ENCODE assay signal across 35 cellular contexts in genomic region chr4:48216563-48216962, GRCh38.
"Had no signal": no experiment of that assay in that cellular context is flagged by ENCODE, and none has a peak within 500 bp of the region (broad histone marks: within the 10 kb centered on the region; RNA-seq: fewer than 3 reads in every experiment).

No MANE protein-coding gene starts in this region.

- FAIRE-seq: endometrium, frontal cortex had no signal

- DNase-seq: activated CD4-positive, alpha-beta T cell treated with anti-CD3 and anti-CD28 coated beads for 1 hour; activated CD4-positive, alpha-beta T cell treated with anti-CD3 and anti-CD28 coated beads for 48 hours; activated CD4-positive, alpha-beta T cell treated with anti-CD3 and anti-CD28 coated beads, Interleukin-2, amount 50 U/mL, for 1 hour; activated CD4-positive, alpha-beta T cell treated with anti-CD3 and anti-CD28 coated beads, Interleukin-2, amount 50 U/mL, for 48 hours; activated CD8-positive, alpha-beta memory T cell treated with anti-CD3 and anti-CD28 coated beads, Interleukin-2, amount 10 ng/mL, durations not matched to agents 7 days and 5 days; activated CD8-positive, alpha-beta memory T cell treated with anti-CD3 and anti-CD28 coated beads, Interleukin-2, amount 50 U/mL, for 4 hours; activated CD8-positive, alpha-beta T cell treated with anti-CD3 and anti-CD28 coated beads for 36 hours; activated effector memory CD4-positive, alpha-beta T cell treated with Interleukin-2 at 50 U/mL for 16 hours; activated gamma-delta T cell treated with Interleukin-2 at 50 U/mL for 16 hours; activated naive CD4-positive, alpha-beta T cell treated with Interleukin-2 at 50 U/mL for 16 hours; activated naive CD8-positive, alpha-beta T cell treated with anti-CD3 and anti-CD28 coated beads for 36 hours; activated naive CD8-positive, alpha-beta T cell treated with anti-CD3 and anti-CD28 coated beads, Interleukin-2, amount 50 U/mL, for 24 hours; activated T-cell treated with anti-CD3 and anti-CD28 coated beads, Interleukin-2, amount 50 U/mL, for 1 hour; adrenal gland; amygdala; aorta; central memory CD4-positive, alpha-beta T cell; cerebellar nuclear complex; colonic mucosa; effector CD8-positive, alpha-beta T cell; foreskin fibroblast; head of caudate nucleus; hippocampal formation; T-helper 1 cell; T-helper 17 cell; T1000 had no signal

- H3K36me3 Mint-ChIP-seq: brain had no signal

- H3K9me3 Mint-ChIP-seq: activated CD8-positive, alpha-beta T cell treated with anti-CD3 and anti-CD28 coated beads for 36 hours; activated naive CD4-positive, alpha-beta T cell treated with anti-CD3 and anti-CD28 coated beads, Interleukin-2, amount 50 U/mL, for 24 hours; activated naive CD8-positive, alpha-beta T cell treated with anti-CD3 and anti-CD28 coated beads for 36 hours; activated naive CD8-positive, alpha-beta T cell treated with anti-CD3 and anti-CD28 coated beads, Interleukin-2, amount 50 U/mL, for 24 hours; activated T-helper 17 cell treated with anti-CD3 and anti-CD28 coated beads, Interleukin-2, amount 50 U/mL, for 72 hours; T-helper 2 cell treated with Interferon-gamma antibody and Interleukin-4, amounts not matched to agents 5 μg/mL and 100 μg/mL, for 36 hours had no signal

- H3K4me3 Mint-ChIP-seq: activated CD8-positive, alpha-beta memory T cell treated with anti-CD3 and anti-CD28 coated beads, Interleukin-2, amount 10 ng/mL, durations not matched to agents 7 days and 5 days; activated CD8-positive, alpha-beta T cell treated with anti-CD3 and anti-CD28 coated beads for 36 hours; activated naive CD4-positive, alpha-beta T cell treated with anti-CD3 and anti-CD28 coated beads, Interleukin-2, amount 50 U/mL, for 24 hours; activated naive CD8-positive, alpha-beta T cell treated with anti-CD3 and anti-CD28 coated beads for 36 hours; activated naive CD8-positive, alpha-beta T cell treated with anti-CD3 and anti-CD28 coated beads, Interleukin-2, amount 50 U/mL, for 24 hours; activated T-helper 17 cell treated with anti-CD3 and anti-CD28 coated beads, Interleukin-2, amount 50 U/mL, for 72 hours; brain; T-helper 17 cell; T-helper 2 cell treated with Interferon-gamma antibody and Interleukin-4, amounts not matched to agents 5 μg/mL and 100 μg/mL, for 36 hours had no signal

- ATAC-seq: activated CD8-positive, alpha-beta memory T cell treated with anti-CD3 and anti-CD28 coated beads, Interleukin-2, amount 10 ng/mL, durations not matched to agents 7 days and 5 days; activated CD8-positive, alpha-beta T cell treated with anti-CD3 and anti-CD28 coated beads for 36 hours; activated naive CD8-positive, alpha-beta T cell treated with anti-CD3 and anti-CD28 coated beads, Interleukin-2, amount 50 U/mL, for 24 hours; activated T-helper 17 cell treated with anti-CD3 and anti-CD28 coated beads, Interleukin-2, amount 50 U/mL, for 72 hours; esophagus mucosa; T-helper 17 cell had no signal

- H3K9me3 ChIP-seq: adrenal gland, breast epithelium, colonic mucosa had no signal

- H3K27ac ChIP-seq: adrenal gland, breast epithelium, cardiac muscle cell, colonic mucosa had no signal

- H3K4me1 ChIP-seq: adrenal gland, breast epithelium, colonic mucosa had no signal

- H3K27me3 Mint-ChIP-seq: activated CD8-positive, alpha-beta memory T cell treated with anti-CD3 and anti-CD28 coated beads, Interleukin-2, amount 10 ng/mL, durations not matched to agents 7 days and 5 days; activated CD8-positive, alpha-beta T cell treated with anti-CD3 and anti-CD28 coated beads for 36 hours; activated naive CD4-positive, alpha-beta T cell treated with anti-CD3 and anti-CD28 coated beads, Interleukin-2, amount 50 U/mL, for 24 hours; activated naive CD8-positive, alpha-beta T cell treated with anti-CD3 and anti-CD28 coated beads for 36 hours; activated naive CD8-positive, alpha-beta T cell treated with anti-CD3 and anti-CD28 coated beads, Interleukin-2, amount 50 U/mL, for 24 hours; activated T-helper 17 cell treated with anti-CD3 and anti-CD28 coated beads, Interleukin-2, amount 50 U/mL, for 72 hours; brain; T-helper 17 cell had no signal

- H3K27ac Mint-ChIP-seq: activated CD8-positive, alpha-beta memory T cell treated with anti-CD3 and anti-CD28 coated beads, Interleukin-2, amount 10 ng/mL, durations not matched to agents 7 days and 5 days; activated CD8-positive, alpha-beta T cell treated with anti-CD3 and anti-CD28 coated beads for 36 hours; activated naive CD4-positive, alpha-beta T cell treated with anti-CD3 and anti-CD28 coated beads, Interleukin-2, amount 50 U/mL, for 24 hours; activated naive CD8-positive, alpha-beta T cell treated with anti-CD3 and anti-CD28 coated beads for 36 hours; activated naive CD8-positive, alpha-beta T cell treated with anti-CD3 and anti-CD28 coated beads, Interleukin-2, amount 50 U/mL, for 24 hours; activated T-helper 17 cell treated with anti-CD3 and anti-CD28 coated beads, Interleukin-2, amount 50 U/mL, for 72 hours; brain; T-helper 17 cell; T-helper 2 cell treated with Interferon-gamma antibody and Interleukin-4, amounts not matched to agents 5 μg/mL and 100 μg/mL, for 36 hours had no signal

- H3K4me3 ChIP-seq: adrenal gland, breast epithelium, cardiac muscle cell, colonic mucosa had no signal

- H3K4me1 Mint-ChIP-seq: activated naive CD4-positive, alpha-beta T cell treated with anti-CD3 and anti-CD28 coated beads, Interleukin-2, amount 50 U/mL, for 24 hours; brain had no signal

- H3K27me3 ChIP-seq: adrenal gland, breast epithelium, cardiac muscle cell, colonic mucosa had no signal

- H3K36me3 ChIP-seq: adrenal gland, breast epithelium, cardiac muscle cell, colonic mucosa had no signal
